Comparison of ENCODE assay signal across 10 cellular contexts in genomic region chr4:6969826-6970800, GRCh38.
DNase-seq lines count a peak whose midpoint lies in the region; ATAC-seq and TF ChIP-seq lines count a peak whose summit lies in the region.
"Had no signal": no experiment of that assay in that cellular context is flagged by ENCODE, and none has a peak within 500 bp of the region (broad histone marks: within the 10 kb centered on the region; RNA-seq: fewer than 3 reads in every experiment).

No MANE protein-coding gene starts in this region.

- peaks cover 3% of the 10 kb centered on the region for H4K20me1 ChIP-seq in smooth muscle cell (ENCODE audit: low read depth)

- WGBS in aorta, 2 donors = 92 to 93% methylated on average over 18 of the region's 18 CpGs
- 98% methylated on average over 18 of the region's 18 CpGs for WGBS in smooth muscle cell (ENCODE audit: low lambda C conversion rate)

- no peaks in the 10 kb centered on the region for H3F3A ChIP-seq in smooth muscle cell (ENCODE audit: low read depth)

- H3K4me1 Mint-ChIP-seq in memory B cell = peaks cover 33% of the 10 kb centered on the region

- intact Hi-C loops in aorta (cut with DNase I) = loop anchor here (5.0 kb wide), 2 partner anchors 102 to 747 kb away; no protein-coding TSS in a partner anchor
- intact Hi-C loops in tibial artery (cut with DNase I; ENCODE audit: low total_unique reads) = loop anchor here (5.0 kb wide), 1 partner anchor 102 kb away; no protein-coding TSS in a partner anchor

- H3K4me1 ChIP-seq in aorta (ENCODE audit: control insufficient read depth in 1 of 2, insufficient read depth in 2 of 2, low read length in 2 of 2) (no peaks in the 10 kb centered on the region), tibial artery (peaks cover 0 to 6% (median 0%) of the 10 kb centered on the region in 4 donors), smooth muscle cell (ENCODE audit: low read depth) (peaks cover 12% of the 10 kb centered on the region)

- no peak overlapping the region for H2AFZ ChIP-seq in smooth muscle cell (ENCODE audit: low read depth)

- peak overlapping the region; percentile 24 for H3K4me3 Mint-ChIP-seq in memory B cell
- H3K4me3 Mint-ChIP-seq: nephron had no signal

- H3K27me3 Mint-ChIP-seq in memory B cell = no peaks in the 10 kb centered on the region

- H3K27ac ChIP-seq in aorta (ENCODE audit: low read depth in 1 of 2, low read length in 2 of 2) (no peak overlapping the region), tibial artery (no peak overlapping the region), smooth muscle cell (ENCODE audit: low read depth) (no peak overlapping the region)

- no peaks in the 10 kb centered on the region for H3K9me3 Mint-ChIP-seq in memory B cell
- H3K9me3 Mint-ChIP-seq: nephron had no signal

- H3K9me3 ChIP-seq in aorta (ENCODE audit: control insufficient read depth, low read length) = no peaks in the 10 kb centered on the region
- no peaks in the 10 kb centered on the region for H3K9me3 ChIP-seq in tibial artery
- H3K9me3 ChIP-seq in smooth muscle cell (replicated peaks; ENCODE audit: low read depth) = no peaks in the 10 kb centered on the region

- H3K4me2 ChIP-seq in smooth muscle cell = no peak overlapping the region

- H3K36me3 ChIP-seq in aorta (ENCODE audit: control insufficient read depth in 1 of 2, insufficient read depth in 2 of 2, low read length in 1 of 2) (peaks cover 0 to 2% of the 10 kb centered on the region in 2 donors), tibial artery (peaks cover 3 to 17% (median 8%) of the 10 kb centered on the region in 3 donors), smooth muscle cell (ENCODE audit: low read depth) (no peaks in the 10 kb centered on the region)

- H3K79me2 ChIP-seq in smooth muscle cell (ENCODE audit: low read depth) = no peaks in the 10 kb centered on the region

- H3K27ac Mint-ChIP-seq in memory B cell = peak overlapping the region; percentile 89
- H3K27ac Mint-ChIP-seq: nephron had no signal

- no peak overlapping the region for H3K9ac ChIP-seq in smooth muscle cell (ENCODE audit: low read depth)

- H3K36me3 Mint-ChIP-seq in memory B cell = peaks cover 17% of the 10 kb centered on the region

- no peak overlapping the region for H3K4me3 ChIP-seq in aorta (ENCODE audit: low read length in 2 of 2)
- no peak overlapping the region for H3K4me3 ChIP-seq in tibial artery
- no peak overlapping the region for H3K4me3 ChIP-seq in smooth muscle cell

- no peak for DNase-seq in memory B cell (ENCODE audit: low spot score in 2 of 2)
- no peak for DNase-seq in aorta
- no peak for DNase-seq in tibial artery
- DNase-seq in smooth muscle cell (lab: John Stamatoyannopoulos, UW; ENCODE audit: unreplicated experiment) = no peak
- DNase-seq in activated CD4-positive, alpha-beta T cell treated with anti-CD3 and anti-CD28 coated beads, Interleukin-2, amount 50 U/mL, for 4 hours = no peak
- DNase-seq: NCI-H1105 had no signal

- H3K27me3 ChIP-seq in aorta (ENCODE audit: control insufficient read depth in 1 of 2, insufficient read depth in 2 of 2, low read length in 1 of 2) = no peaks in the 10 kb centered on the region
- no peaks in the 10 kb centered on the region for H3K27me3 ChIP-seq in tibial artery
- no peaks in the 10 kb centered on the region for H3K27me3 ChIP-seq in smooth muscle cell (ENCODE audit: low read depth)

- ATAC-seq in GM18861 (IDR thresholded peaks at IDR 0.05; ENCODE audit: unreplicated experiment) = peak; percentile 85
- peak; percentile 81 for ATAC-seq in GM21619 (IDR thresholded peaks at IDR 0.05; ENCODE audit: unreplicated experiment)
- ATAC-seq in HG03460 (IDR thresholded peaks at IDR 0.05; ENCODE audit: unreplicated experiment) = peak; percentile 90
- ATAC-seq in memory B cell (ENCODE audit: low read depth) = peak; percentile 68
- ATAC-seq in aorta (ENCODE audit: low FRiP score) = no peak

- TF ChIP-seq CTCF in tibial artery (IDR thresholded peaks at IDR 0.05) (no peak), smooth muscle cell (IDR thresholded peaks at IDR 0.05; ENCODE audit: borderline replicate concordance, insufficient read depth, poor library complexity, severe bottlenecking) (no peak)
